Comparison of ENCODE assay signal across 30 cellular contexts in the genomic region with DNA sequence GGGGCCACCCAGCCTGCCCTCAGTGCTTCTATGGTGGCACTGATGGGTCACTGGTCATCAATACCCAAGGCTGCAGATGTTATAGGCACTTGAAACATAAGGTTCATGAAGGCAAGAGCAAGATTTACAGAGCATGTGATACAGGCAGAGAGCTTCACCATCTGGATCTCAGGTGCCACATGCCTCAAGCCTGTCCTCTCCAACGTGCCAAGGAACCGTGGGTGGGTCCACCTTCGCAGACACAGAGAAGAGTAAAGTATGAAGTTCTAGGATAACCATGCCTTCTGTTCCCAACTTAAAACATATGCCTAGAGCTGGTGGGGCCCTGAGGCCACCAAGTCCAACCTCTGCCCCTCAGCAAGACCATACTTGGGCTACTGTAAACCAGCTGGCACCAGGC. TPM values are rescaled to one million over a fixed set of nuclear protein-coding genes. Genes with fewer than 3 reads are reported as not detected.
"Had no signal": no experiment of that assay in that cellular context is flagged by ENCODE, and none has a peak within 500 bp of the region (broad histone marks: within the 10 kb centered on the region; RNA-seq: fewer than 3 reads in every experiment).

No MANE protein-coding gene starts in this region.

- H3K9me3 Mint-ChIP-seq: natural killer cell; nephron; neural progenitor cell; stimulated activated memory B cell treated with anti-CD40 and anti-IgM and Interleukin-4, amounts not matched to agents 10 μg/mL and 1 μg/mL and 100 μg/mL, for 72 hours; stimulated activated naive CD8-positive, alpha-beta T cell treated with anti-CD3 and anti-CD28 coated beads, Interleukin-15, amount 100 ng/mL, for 72 hours; type B pancreatic cell had no signal

- H3K36me3 Mint-ChIP-seq: natural killer cell, type B pancreatic cell had no signal

- H3K4me1 Mint-ChIP-seq: natural killer cell; nephron; stimulated activated naive CD8-positive, alpha-beta T cell treated with anti-CD3 and anti-CD28 coated beads, Interleukin-15, amount 100 ng/mL, for 72 hours had no signal

- H3K27ac Mint-ChIP-seq: natural killer cell; nephron; neural progenitor cell; progenitor cell of endocrine pancreas; stimulated activated memory B cell treated with anti-CD40 and anti-IgM and Interleukin-4, amounts not matched to agents 10 μg/mL and 1 μg/mL and 100 μg/mL, for 72 hours; stimulated activated naive CD8-positive, alpha-beta T cell treated with anti-CD3 and anti-CD28 coated beads, Interleukin-15, amount 100 ng/mL, for 72 hours; type B pancreatic cell had no signal

- H3K27me3 Mint-ChIP-seq: stimulated activated memory B cell treated with anti-CD40 and anti-IgM and Interleukin-4, amounts not matched to agents 10 μg/mL and 1 μg/mL and 100 μg/mL, for 72 hours had no signal

- H3K9me3 ChIP-seq: ovary, psoas muscle, right lobe of liver, sigmoid colon, suprapubic skin, testis, tibial artery, transverse colon, upper lobe of right lung, uterus had no signal

- H3K27me3 ChIP-seq: ovary, right lobe of liver, sigmoid colon, suprapubic skin, testis, transverse colon, upper lobe of right lung, uterus had no signal

- H3K4me3 ChIP-seq: neural progenitor cell, ovary, psoas muscle, right lobe of liver, sigmoid colon, suprapubic skin, testis, tibial artery, transverse colon, upper lobe of right lung, uterus had no signal

- H3K36me3 ChIP-seq: neural progenitor cell, ovary, right lobe of liver, sigmoid colon, suprapubic skin, tibial artery, transverse colon, upper lobe of right lung, uterus had no signal

- H3K4me1 ChIP-seq: neural progenitor cell, parathyroid adenoma, psoas muscle, right lobe of liver, sigmoid colon, suprapubic skin, testis, tibial artery, transverse colon, uterus had no signal

- ATAC-seq: natural killer cell; psoas muscle; right cardiac atrium; right lobe of liver; stimulated activated memory B cell treated with anti-CD40 and anti-IgM and Interleukin-4, amounts not matched to agents 10 μg/mL and 1 μg/mL and 100 μg/mL, for 72 hours; stimulated activated naive CD8-positive, alpha-beta T cell treated with anti-CD3 and anti-CD28 coated beads, Interleukin-15, amount 100 ng/mL, for 72 hours; stimulated activated naive CD8-positive, alpha-beta T cell treated with anti-CD3 and anti-CD28 coated beads, Interleukin-15, Interleukin-2, amounts not matched to agents 100 U/mL and 50 U/mL, for 24 hours; upper lobe of right lung had no signal

- H3K27ac ChIP-seq: neural progenitor cell, ovary, parathyroid adenoma, psoas muscle, right lobe of liver, sigmoid colon, suprapubic skin, testis, tibial artery, transverse colon, upper lobe of right lung, uterus had no signal

- H3K4me3 Mint-ChIP-seq: natural killer cell; nephron; neural progenitor cell; stimulated activated memory B cell treated with anti-CD40 and anti-IgM and Interleukin-4, amounts not matched to agents 10 μg/mL and 1 μg/mL and 100 μg/mL, for 72 hours; stimulated activated naive CD8-positive, alpha-beta T cell treated with anti-CD3 and anti-CD28 coated beads, Interleukin-15, amount 100 ng/mL, for 72 hours; type B pancreatic cell had no signal

- DNase-seq: natural killer cell; occipital lobe; ovary; psoas muscle; right cardiac atrium; right lobe of liver; sigmoid colon; small intestine; stimulated activated CD4-positive, alpha-beta T cell treated with anti-CD3 and anti-CD28 coated beads, Interleukin-12 subunit alpha, Interleukin-12 subunit beta, amount 100 ng/mL, for 4 hours; stimulated activated CD4-positive, alpha-beta T cell treated with anti-CD3 and anti-CD28 coated beads, Interleukin-1b, Interleukin-23, amount 100 ng/mL, for 48 hours; stimulated activated CD4-positive, alpha-beta T cell treated with anti-CD3 and anti-CD28 coated beads, Interleukin-4, amount 100 ng/mL, for 1 hour; stimulated activated CD4-positive, alpha-beta T cell treated with anti-CD3 and anti-CD28 coated beads, Interleukin-4, amount 100 ng/mL, for 4 hours; stimulated activated CD8-positive, alpha-beta memory T cell treated with anti-CD3 and anti-CD28 coated beads, Interleukin-4, amount 100 ng/mL, for 48 hours; stimulated activated naive CD4-positive, alpha-beta T cell; stimulated activated naive CD8-positive, alpha-beta T cell treated with anti-CD3 and anti-CD28 coated beads, Interleukin-15, amount 100 ng/mL, for 72 hours; stimulated activated naive CD8-positive, alpha-beta T cell treated with anti-CD3 and anti-CD28 coated beads, Interleukin-15, Interleukin-2, amounts not matched to agents 100 U/mL and 50 U/mL, for 24 hours; substantia nigra; testis; tibial artery; transverse colon; upper lobe of right lung; uterus had no signal

RNA-seq across cellular contexts. Expression of a gene that starts 26.7 kb away (rescaled TPM):
- total RNA-seq: renal cortical epithelial cell had no signal
